17 cellular contexts compared by ENCODE assay signal in genomic region chr4:41748788-41749445, GRCh38. TPM values are rescaled to one million over a fixed set of nuclear protein-coding genes. Genes with fewer than 3 reads are reported as not detected.
DNase-seq lines count a peak whose midpoint lies in the region; ATAC-seq and TF ChIP-seq lines count a peak whose summit lies in the region.
"Had no signal": no experiment of that assay in that cellular context is flagged by ENCODE, and none has a peak within 500 bp of the region (broad histone marks: within the 10 kb centered on the region; RNA-seq: fewer than 3 reads in every experiment).

No MANE protein-coding gene starts in this region.

- H3K36me3 Mint-ChIP-seq in stimulated activated effector memory CD8-positive, alpha-beta T cell treated with anti-CD3 and anti-CD28 coated beads, Interleukin-12 subunit alpha, Interleukin-12 subunit beta, amount 100 ng/mL, for 72 hours, result no peaks in the 10 kb centered on the region

- peak; percentile 5 for DNase-seq in DMS79 (lab: John Stamatoyannopoulos, UW)
- peak; percentile 21 for DNase-seq in GM13977 (ENCODE audit: low spot score)
- peak; percentile 98 for DNase-seq in SK-N-DZ (ENCODE audit: low spot score)
- peak; percentile 55 for DNase-seq in left kidney (ENCODE audit: low read depth, low spot score)
- DNase-seq in NCI-H2227 (lab: John Stamatoyannopoulos, UW; ENCODE audit: unreplicated experiment), result no peak
- no peak for DNase-seq in sciatic nerve (ENCODE audit: low spot score)
- DNase-seq in stimulated activated effector memory CD8-positive, alpha-beta T cell treated with anti-CD3 and anti-CD28 coated beads, Interleukin-12 subunit alpha, Interleukin-12 subunit beta, amount 100 ng/mL, for 72 hours (ENCODE audit: low spot score in 2 of 2), result no peak
- DNase-seq: IMR-90, Kasumi-1, NCI-H2081, NCI-H226, NCI-H526 treated with DMSO at 0.1 percent for 48 hours, SHP77, SW 1271 had no signal

- in situ Hi-C loops in GM13977 (cut with MboI; ENCODE audit: low pct_unique_long_range_greater_than_20kb, low sequenced_read_pairs, unreplicated experiment), result no loop called here

- no peak for TF ChIP-seq CTCF in GM13977 (IDR thresholded peaks at IDR 0.05; ENCODE audit: extremely low read depth, insufficient read depth, missing control alignments)

- H3K4me1 Mint-ChIP-seq in stimulated activated effector memory CD8-positive, alpha-beta T cell treated with anti-CD3 and anti-CD28 coated beads, Interleukin-12 subunit alpha, Interleukin-12 subunit beta, amount 100 ng/mL, for 72 hours, result no peaks in the 10 kb centered on the region

- H3K4me3 Mint-ChIP-seq in stimulated activated effector memory CD8-positive, alpha-beta T cell treated with anti-CD3 and anti-CD28 coated beads, Interleukin-12 subunit alpha, Interleukin-12 subunit beta, amount 100 ng/mL, for 72 hours, result no peak overlapping the region

- intact Hi-C loops in sciatic nerve (cut with DNase I), result no loop called here

- ATAC-seq in sciatic nerve, result no peak
- ATAC-seq in HG03175 (IDR thresholded peaks at IDR 0.05; ENCODE audit: unreplicated experiment), result no peak
- no peak for ATAC-seq in stimulated activated effector memory CD8-positive, alpha-beta T cell treated with anti-CD3 and anti-CD28 coated beads, Interleukin-12 subunit alpha, Interleukin-12 subunit beta, amount 100 ng/mL, for 72 hours
- ATAC-seq: HCT116 had no signal

- no peaks in the 10 kb centered on the region for H3K9me3 Mint-ChIP-seq in stimulated activated effector memory CD8-positive, alpha-beta T cell treated with anti-CD3 and anti-CD28 coated beads, Interleukin-12 subunit alpha, Interleukin-12 subunit beta, amount 100 ng/mL, for 72 hours

- no peak overlapping the region for H3K27ac Mint-ChIP-seq in stimulated activated effector memory CD8-positive, alpha-beta T cell treated with anti-CD3 and anti-CD28 coated beads, Interleukin-12 subunit alpha, Interleukin-12 subunit beta, amount 100 ng/mL, for 72 hours

RNA-seq across cellular contexts. Expression of gene PHOX2B, which starts 0.4 kb away (rescaled TPM):
- polyA plus RNA-seq in SK-N-DZ (2014; cell fraction: cytosol; rRNA removed), result 164 and 165 TPM in 2 replicates
- polyA plus RNA-seq in SK-N-DZ (2014; cell fraction: nucleus; rRNA removed), result 147 and 207 TPM in 2 replicates
- not detected for total RNA-seq in sciatic nerve
- total RNA-seq: HT-29, IMR-90 had no signal
- polyA plus RNA-seq: IMR-90 had no signal

Comparison
In these comparisons a context has a peak if more than half of its experiments do, and no peak if none do; other contexts are left out.
1. DNase-seq: peak in DMS79 (single experiment), GM13977 (single experiment), SK-N-DZ (single experiment) and left kidney (single experiment); none in NCI-H2227 (single experiment), sciatic nerve (single experiment) and stimulated activated effector memory CD8-positive, alpha-beta T cell treated with anti-CD3 and anti-CD28 coated beads, Interleukin-12 subunit alpha, Interleukin-12 subunit beta, amount 100 ng/mL, for 72 hours (0 of 2).